Comparison of ENCODE assay signal across 1 cellular context in the genomic region with DNA sequence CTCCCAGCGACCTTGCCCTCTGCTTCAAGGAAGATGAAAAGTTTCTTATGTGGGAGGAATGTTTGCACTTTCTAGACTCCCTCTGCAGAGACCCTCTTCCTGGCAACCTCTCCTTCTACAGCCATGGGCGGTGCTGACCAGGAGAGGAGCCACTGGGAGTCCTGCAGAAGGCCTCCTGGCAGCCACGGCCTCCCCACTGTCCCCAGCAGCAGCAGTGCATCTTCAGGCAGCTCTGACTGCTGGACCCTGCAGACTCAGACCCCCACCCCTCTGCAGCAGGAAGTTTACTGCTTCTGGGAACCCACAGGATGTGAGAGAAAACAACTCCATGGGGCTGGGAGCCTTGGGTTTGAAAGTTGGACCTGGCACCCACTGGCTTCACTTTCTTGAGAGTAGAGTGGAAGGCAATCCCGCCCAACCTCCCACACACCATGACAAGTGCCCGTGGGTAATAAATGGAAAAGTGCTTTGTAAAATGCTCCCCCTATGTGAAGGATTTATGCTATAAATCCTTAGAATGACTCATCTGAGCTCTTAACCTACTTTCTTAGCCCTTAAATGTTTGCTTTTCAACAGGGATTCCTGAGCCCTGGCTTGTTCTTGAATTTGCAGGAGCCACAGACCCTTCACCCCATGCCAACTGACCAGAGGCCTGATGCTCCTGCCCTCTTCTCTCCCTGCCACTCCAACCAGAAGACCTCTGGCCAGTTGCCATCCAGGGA.
TF ChIP-seq lines count a peak whose summit lies in the region.

No MANE protein-coding gene starts in this region.

TF ChIP-seq in HepG2, 621 proteins besides CTCF, POLR2A, EP300 and RAD21:
- TF ChIP-seq ZNF570 (CRISPR knock-in tag; IDR thresholded peaks at IDR 0.05; ENCODE audit: borderline replicate concordance) (no peak), ZNF274 (CRISPR knock-in tag; IDR thresholded peaks at IDR 0.05) (no peak), SIX4 (CRISPR knock-in tag; IDR thresholded peaks at IDR 0.05) (no peak), ETV6 (CRISPR knock-in tag; conservative IDR thresholded peaks at IDR 0.05) (no peak), RNF2 (conservative IDR thresholded peaks at IDR 0.05; ENCODE audit: low read depth) (no peak), MAF1 (CRISPR knock-in tag; IDR thresholded peaks at IDR 0.05; ENCODE audit: borderline replicate concordance) (no peak), THAP11 (CRISPR knock-in tag; IDR thresholded peaks at IDR 0.05) (no peak), TFAP4 (IDR thresholded peaks at IDR 0.05; ENCODE audit: borderline replicate concordance, low read depth) (no peak), SALL1 (CRISPR knock-in tag; IDR thresholded peaks at IDR 0.05) (no peak), CAMTA2 (CRISPR knock-in tag; IDR thresholded peaks at IDR 0.05; ENCODE audit: borderline replicate concordance) (no peak), PHF8 (CRISPR knock-in tag; IDR thresholded peaks at IDR 0.05) (no peak)
- TF ChIP-seq, protein P1, sequence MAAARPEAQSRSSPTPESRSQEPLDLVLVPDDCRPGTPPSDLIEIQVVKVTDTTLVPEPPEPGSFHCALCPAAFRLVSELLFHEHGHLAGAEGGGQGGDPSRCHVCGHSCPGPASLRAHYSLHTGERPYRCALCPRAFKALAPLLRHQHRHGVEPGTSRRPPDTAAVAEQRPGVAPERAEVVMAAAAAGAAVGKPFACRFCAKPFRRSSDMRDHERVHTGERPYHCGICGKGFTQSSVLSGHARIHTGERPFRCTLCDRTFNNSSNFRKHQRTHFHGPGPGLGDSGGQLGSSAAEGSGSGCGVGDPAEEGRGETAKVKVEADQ (CRISPR knock-in tag; IDR thresholded peaks at IDR 0.05; ENCODE audit: borderline replicate concordance), result no peak
- TF ChIP-seq, protein P2, sequence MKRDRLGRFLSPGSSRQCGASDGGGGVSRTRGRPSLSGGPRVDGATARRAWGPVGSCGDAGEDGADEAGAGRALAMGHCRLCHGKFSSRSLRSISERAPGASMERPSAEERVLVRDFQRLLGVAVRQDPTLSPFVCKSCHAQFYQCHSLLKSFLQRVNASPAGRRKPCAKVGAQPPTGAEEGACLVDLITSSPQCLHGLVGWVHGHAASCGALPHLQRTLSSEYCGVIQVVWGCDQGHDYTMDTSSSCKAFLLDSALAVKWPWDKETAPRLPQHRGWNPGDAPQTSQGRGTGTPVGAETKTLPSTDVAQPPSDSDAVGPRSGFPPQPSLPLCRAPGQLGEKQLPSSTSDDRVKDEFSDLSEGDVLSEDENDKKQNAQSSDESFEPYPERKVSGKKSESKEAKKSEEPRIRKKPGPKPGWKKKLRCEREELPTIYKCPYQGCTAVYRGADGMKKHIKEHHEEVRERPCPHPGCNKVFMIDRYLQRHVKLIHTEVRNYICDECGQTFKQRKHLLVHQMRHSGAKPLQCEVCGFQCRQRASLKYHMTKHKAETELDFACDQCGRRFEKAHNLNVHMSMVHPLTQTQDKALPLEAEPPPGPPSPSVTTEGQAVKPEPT (CRISPR knock-in tag; IDR thresholded peaks at IDR 0.05; ENCODE audit: low read depth), result no peak
